24 cellular contexts compared by ENCODE assay signal in genomic region chr1:51738681-51739080, GRCh38.
DNase-seq lines count a peak whose midpoint lies in the region; ATAC-seq, FAIRE-seq and TF ChIP-seq lines count a peak whose summit lies in the region.
"Had no signal": no experiment of that assay in that cellular context is flagged by ENCODE, and none has a peak within 500 bp of the region (broad histone marks: within the 10 kb centered on the region; RNA-seq: fewer than 3 reads in every experiment).

No MANE protein-coding gene starts in this region.

- H3K27me3 Mint-ChIP-seq in chondrocyte (ENCODE audit: low read depth) = no peaks in the 10 kb centered on the region
- H3K27me3 Mint-ChIP-seq in nephron progenitor cell (ENCODE audit: low read depth, poor library complexity) = no peaks in the 10 kb centered on the region
- H3K27me3 Mint-ChIP-seq: B cell had no signal

- intact Hi-C loops in gastrocnemius medialis (cut with DNase I; ENCODE audit: low total_unique reads) (no loop called here), colonic mucosa (cut with DNase I) (no loop called here)

- ATAC-seq in gastrocnemius medialis (no peak), HG02885 (IDR thresholded peaks at IDR 0.05; ENCODE audit: poor library complexity, unreplicated experiment) (no peak)
- ATAC-seq: HepG2 had no signal

- peaks cover 37% of the 10 kb centered on the region for H3K4me1 ChIP-seq in OCI-LY3 (ENCODE audit: low read length)
- H3K4me1 ChIP-seq in gastrocnemius medialis = peaks cover 64 to 85% of the 10 kb centered on the region in 2 donors
- no peaks in the 10 kb centered on the region for H3K4me1 ChIP-seq in colonic mucosa

- peak; percentile 27 for FAIRE-seq in GM12892 (lab: Jason Lieb, UNC)
- FAIRE-seq: HepG2 had no signal

- peaks cover 70% of the 10 kb centered on the region for H4K20me1 ChIP-seq in OCI-LY3 (ENCODE audit: insufficient read depth, low read length)

- H3K36me3 Mint-ChIP-seq in chondrocyte (ENCODE audit: low read depth) (peaks cover 4% of the 10 kb centered on the region), nephron progenitor cell (ENCODE audit: low read depth) (peaks cover 5% of the 10 kb centered on the region)

- no peak for DNase-seq in GM12892 (ENCODE audit: insufficient read length)
- no peak for DNase-seq in chondrocyte (ENCODE audit: low spot score)
- no peak for DNase-seq in gastrocnemius medialis
- DNase-seq in NCI-H2081 (lab: John Stamatoyannopoulos, UW) = no peak
- no peak for DNase-seq in nephron progenitor cell
- no peak for DNase-seq in colonic mucosa
- DNase-seq: DMS153, DND-41, MV-4-11, NCI-H1105, NCI-H1436 treated with DMSO at 0.1 percent for 48 hours, NCI-H187 treated with DMSO at 0.1 percent for 48 hours, NCI-H2107, NCI-H446, NCI-H524 treated with DMSO at 0.1 percent for 48 hours, NCI-H774, Right ventricle myocardium superior, RPMI8226 had no signal

- peaks cover 71% of the 10 kb centered on the region for H3K79me2 ChIP-seq in OCI-LY3 (ENCODE audit: low read length)

- H3K36me3 ChIP-seq in OCI-LY3 (replicated peaks; ENCODE audit: low read depth, low read length) (peaks cover 4% of the 10 kb centered on the region), gastrocnemius medialis (no peaks in the 10 kb centered on the region), colonic mucosa (no peaks in the 10 kb centered on the region)
- H3K36me3 ChIP-seq: SJSA1 had no signal

- H3K9me3 ChIP-seq in OCI-LY3 (ENCODE audit: insufficient read depth, low read length) = no peaks in the 10 kb centered on the region
- no peaks in the 10 kb centered on the region for H3K9me3 ChIP-seq in gastrocnemius medialis
- H3K9me3 ChIP-seq in colonic mucosa = no peaks in the 10 kb centered on the region
- H3K9me3 ChIP-seq: SJSA1 had no signal

- no peaks in the 10 kb centered on the region for H3K9me3 Mint-ChIP-seq in chondrocyte (ENCODE audit: low read depth)
- no peaks in the 10 kb centered on the region for H3K9me3 Mint-ChIP-seq in nephron progenitor cell

- TF ChIP-seq POLR2A in GM12892 (IDR thresholded peaks at IDR 0.05; ENCODE audit: low read depth, low read length) (no peak), gastrocnemius medialis (IDR thresholded peaks at IDR 0.05) (no peak)

- H3K4me3 Mint-ChIP-seq in chondrocyte (ENCODE audit: unreplicated experiment) = no peak overlapping the region
- no peak overlapping the region for H3K4me3 Mint-ChIP-seq in nephron progenitor cell
- H3K4me3 Mint-ChIP-seq: B cell had no signal

- H3K27ac Mint-ChIP-seq in chondrocyte (ENCODE audit: unreplicated experiment) (peak overlapping the region; percentile 85), nephron progenitor cell (no peak overlapping the region)
- H3K27ac Mint-ChIP-seq: B cell had no signal

- H3K9ac ChIP-seq in OCI-LY3 (ENCODE audit: low read length) = no peak overlapping the region
- H3K9ac ChIP-seq in colonic mucosa (ENCODE audit: low read depth in 2 of 2, low read length in 2 of 2) = no peak overlapping the region

- H3K4me1 Mint-ChIP-seq in chondrocyte (ENCODE audit: low read depth) (peaks cover 81% of the 10 kb centered on the region), nephron progenitor cell (peaks cover 74% of the 10 kb centered on the region)

- H3K4me2 ChIP-seq in OCI-LY3 (ENCODE audit: low read length) = peak overlapping the region; percentile 29

- in situ Hi-C loops in gastrocnemius medialis (cut with MboI; ENCODE audit: low sequenced_read_pairs in 4 of 4) = no loop called here

- no peak overlapping the region for H3K27ac ChIP-seq in OCI-LY3 (ENCODE audit: low read length)
- peak overlapping the region in 3 of 4 donors; percentile 70 to 84 (median 77) for H3K27ac ChIP-seq in gastrocnemius medialis
- no peak overlapping the region for H3K27ac ChIP-seq in colonic mucosa
- H3K27ac ChIP-seq: C4-2B, SJSA1 had no signal

- no peak overlapping the region for H2AFZ ChIP-seq in OCI-LY3 (ENCODE audit: low read depth, low read length)

- H3K27me3 ChIP-seq in OCI-LY3 (ENCODE audit: low read depth, low read length) (no peaks in the 10 kb centered on the region), gastrocnemius medialis (no peaks in the 10 kb centered on the region), colonic mucosa (no peaks in the 10 kb centered on the region)
- H3K27me3 ChIP-seq: SJSA1 had no signal

- TF ChIP-seq CTCF in OCI-LY3 (IDR thresholded peaks at IDR 0.05; ENCODE audit: low read depth, low read length) = no peak
- no peak for TF ChIP-seq CTCF in chondrocyte (IDR thresholded peaks at IDR 0.05)
- no peak for TF ChIP-seq CTCF in gastrocnemius medialis (IDR thresholded peaks at IDR 0.05 in 4 of 5, conservative IDR thresholded peaks at IDR 0.05 in 1 of 5)
- no peak for TF ChIP-seq CTCF in nephron progenitor cell (IDR thresholded peaks at IDR 0.05)
- TF ChIP-seq CTCF in colonic mucosa (IDR thresholded peaks at IDR 0.05) = no peak

- H3K4me3 ChIP-seq in OCI-LY3 (ENCODE audit: low read length) = no peak overlapping the region
- H3K4me3 ChIP-seq in gastrocnemius medialis = no peak overlapping the region
- H3K4me3 ChIP-seq in colonic mucosa = no peak overlapping the region
- H3K4me3 ChIP-seq: SJSA1 had no signal

Comparison
In these comparisons a context has a peak if more than half of its experiments do, and no peak if none do; other contexts are left out.
1. H3K27ac ChIP-seq: peak in gastrocnemius medialis (3 of 4); none in OCI-LY3 (single experiment) and colonic mucosa (single experiment).